ENCODE assay signal across 33 cellular contexts in the genomic region with DNA sequence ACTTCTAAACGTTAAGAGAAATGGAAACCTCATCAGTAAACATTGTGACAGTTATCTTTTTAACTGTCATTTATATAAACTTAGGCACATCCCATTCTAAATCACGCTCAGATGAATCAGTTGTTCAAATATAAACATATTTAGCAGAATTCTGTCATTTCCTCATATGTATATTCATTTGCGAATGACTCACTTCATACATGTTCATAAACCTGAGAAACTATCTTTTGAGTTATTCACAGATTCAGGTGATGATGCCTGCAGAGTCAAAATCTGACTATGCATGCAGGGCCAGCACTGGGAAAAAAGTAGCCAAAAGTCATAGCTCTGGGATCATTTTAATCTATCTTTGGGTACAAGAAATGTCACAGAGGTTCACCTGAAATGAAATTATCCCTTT.
"Had no signal": no experiment of that assay in that cellular context is flagged by ENCODE, and none has a peak within 500 bp of the region (broad histone marks: within the 10 kb centered on the region; RNA-seq: fewer than 3 reads in every experiment).

No MANE protein-coding gene starts in this region.

- H3K27ac Mint-ChIP-seq: activated CD8-positive, alpha-beta T cell treated with anti-CD3 and anti-CD28 coated beads for 36 hours; activated naive CD8-positive, alpha-beta T cell; activated T-helper 17 cell treated with anti-CD3 and anti-CD28 coated beads, Interleukin-2, amount 50 U/mL, for 72 hours; effector memory CD8-positive, alpha-beta T cell; T-helper 1 cell treated with Interleukin-12 subunit alpha and Interleukin-12 subunit beta and Interleukin-4 antibody, amounts not matched to agents 30 μg/mL and 1 μg/mL, for 36 hours; T-helper 2 cell treated with Interferon-gamma antibody and Interleukin-4, amounts not matched to agents 5 μg/mL and 100 μg/mL, for 36 hours had no signal

- H3K9me3 ChIP-seq: esophagus squamous epithelium, gastroesophageal sphincter, heart right ventricle had no signal

- H3K4me1 Mint-ChIP-seq: activated T-helper 17 cell treated with anti-CD3 and anti-CD28 coated beads, Interleukin-2, amount 50 U/mL, for 72 hours had no signal

- H3K4me1 ChIP-seq: esophagus squamous epithelium, gastroesophageal sphincter, heart right ventricle had no signal

- H3K4me3 Mint-ChIP-seq: activated CD8-positive, alpha-beta T cell treated with anti-CD3 and anti-CD28 coated beads for 36 hours; activated naive CD8-positive, alpha-beta T cell; activated T-cell treated with anti-CD3 and anti-CD28 coated beads, Interleukin-2, amount 50 U/mL, for 4 hours; activated T-helper 17 cell treated with anti-CD3 and anti-CD28 coated beads, Interleukin-2, amount 50 U/mL, for 72 hours; effector memory CD8-positive, alpha-beta T cell; T-helper 1 cell treated with Interleukin-12 subunit alpha and Interleukin-12 subunit beta and Interleukin-4 antibody, amounts not matched to agents 30 μg/mL and 1 μg/mL, for 36 hours; T-helper 2 cell treated with Interferon-gamma antibody and Interleukin-4, amounts not matched to agents 5 μg/mL and 100 μg/mL, for 36 hours had no signal

- H3K36me3 ChIP-seq: brain microvascular endothelial cell, esophagus squamous epithelium, gastroesophageal sphincter, heart right ventricle had no signal

- ATAC-seq: activated CD8-positive, alpha-beta T cell treated with anti-CD3 and anti-CD28 coated beads for 36 hours; activated T-cell treated with anti-CD3 and anti-CD28 coated beads, Interleukin-2, amount 50 U/mL, for 4 hours; activated T-helper 17 cell treated with anti-CD3 and anti-CD28 coated beads, Interleukin-2, amount 50 U/mL, for 72 hours; effector memory CD8-positive, alpha-beta T cell; gastroesophageal sphincter; heart right ventricle had no signal

- H3K36me3 Mint-ChIP-seq: activated naive CD8-positive, alpha-beta T cell had no signal

- H3K9me3 Mint-ChIP-seq: activated CD8-positive, alpha-beta T cell treated with anti-CD3 and anti-CD28 coated beads for 36 hours; activated T-cell treated with anti-CD3 and anti-CD28 coated beads, Interleukin-2, amount 50 U/mL, for 4 hours; activated T-helper 17 cell treated with anti-CD3 and anti-CD28 coated beads, Interleukin-2, amount 50 U/mL, for 72 hours; effector memory CD8-positive, alpha-beta T cell; T-helper 1 cell treated with Interleukin-12 subunit alpha and Interleukin-12 subunit beta and Interleukin-4 antibody, amounts not matched to agents 30 μg/mL and 1 μg/mL, for 36 hours; T-helper 2 cell treated with Interferon-gamma antibody and Interleukin-4, amounts not matched to agents 5 μg/mL and 100 μg/mL, for 36 hours had no signal

- H3K79me2 ChIP-seq: hepatocyte had no signal

- FAIRE-seq: astrocyte, colon had no signal

- H3K4me2 ChIP-seq: hepatocyte had no signal

- DNase-seq: activated CD4-positive, alpha-beta T cell treated with anti-CD3 and anti-CD28 coated beads for 48 hours; activated CD4-positive, alpha-beta T cell treated with anti-CD3 and anti-CD28 coated beads, Interleukin-2, amount 50 U/mL, for 1 hour; activated CD4-positive, alpha-beta T cell treated with anti-CD3 and anti-CD28 coated beads, Interleukin-2, amount 50 U/mL, for 48 hours; activated CD4-positive, CD25-positive, alpha-beta regulatory T cell; activated CD4-positive, CD25-positive, alpha-beta regulatory T cell treated with anti-CD3 and anti-CD28 coated beads, Interleukin-2, amount 50 U/mL, for 72 hours; activated CD8-positive, alpha-beta memory T cell treated with anti-CD3 and anti-CD28 coated beads for 24 hours; activated CD8-positive, alpha-beta T cell treated with anti-CD3 and anti-CD28 coated beads for 36 hours; activated effector memory CD4-positive, alpha-beta T cell treated with Interleukin-2 at 50 U/mL for 16 hours; activated gamma-delta T cell treated with Interleukin-2 at 50 U/mL for 16 hours; activated naive CD4-positive, alpha-beta T cell treated with anti-CD3 and anti-CD28 coated beads, Interleukin-2, amount 50 U/mL, for 16 hours; activated naive CD4-positive, alpha-beta T cell treated with Interleukin-2 at 50 U/mL for 16 hours; activated T-cell treated with anti-CD3 and anti-CD28 coated beads, Interleukin-2, amount 50 U/mL, for 4 hours; amniotic stem cell; anterior cingulate cortex; brain microvascular endothelial cell; caudate nucleus; cortex of kidney; dermis blood vessel endothelial cell; effector CD4-positive, alpha-beta T cell; effector memory CD8-positive, alpha-beta T cell; esophagus squamous epithelium; foreskin melanocyte; heart right ventricle; T1000 had no signal

- H3K4me3 ChIP-seq: esophagus squamous epithelium, gastroesophageal sphincter, heart right ventricle, hepatocyte had no signal

- H2AFZ ChIP-seq: hepatocyte had no signal

- H3K27me3 ChIP-seq: brain microvascular endothelial cell, esophagus squamous epithelium, gastroesophageal sphincter, heart right ventricle, hepatocyte had no signal

- H3K27ac ChIP-seq: brain microvascular endothelial cell, epithelial cell of prostate, esophagus squamous epithelium, gastroesophageal sphincter, heart right ventricle, hepatocyte had no signal
